In the genomic region with DNA sequence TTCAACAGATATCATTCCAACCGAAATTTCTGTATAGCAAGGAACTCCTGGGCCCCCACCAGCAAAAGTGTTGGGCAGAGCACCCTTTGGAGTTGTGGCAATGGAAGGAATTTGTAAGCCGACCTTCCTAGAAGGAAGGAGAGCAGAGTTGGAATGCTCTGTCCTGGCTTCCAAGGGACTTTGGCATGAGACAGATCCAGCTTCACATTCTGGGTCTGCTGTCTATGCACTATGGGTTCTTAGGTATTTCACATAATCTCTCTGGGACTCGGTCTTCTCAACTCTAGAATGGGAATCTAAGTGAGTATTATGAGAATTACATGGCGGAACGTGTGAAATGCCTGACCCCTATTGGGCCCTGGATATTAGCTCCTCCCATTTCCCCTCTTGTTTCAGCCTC, we compare ENCODE assay signal across 32 cellular contexts.
"Had no signal": no experiment of that assay in that cellular context is flagged by ENCODE, and none has a peak within 500 bp of the region (broad histone marks: within the 10 kb centered on the region; RNA-seq: fewer than 3 reads in every experiment).

No MANE protein-coding gene starts in this region.

- H3K4me3 ChIP-seq: adrenal gland, body of pancreas, breast epithelium, Peyer's patch, SJSA1 had no signal

- H3K27me3 ChIP-seq: body of pancreas, breast epithelium, Peyer's patch had no signal

- H3K9me3 ChIP-seq: adrenal gland, breast epithelium, Peyer's patch, SJSA1, SK-N-SH had no signal

- H3K36me3 Mint-ChIP-seq: activated CD4-positive, alpha-beta memory T cell treated with anti-CD3 and anti-CD28 coated beads for 36 hours; activated naive CD4-positive, alpha-beta T cell treated with anti-CD3 and anti-CD28 coated beads, Interleukin-2, amount 50 U/mL, for 72 hours had no signal

- FAIRE-seq: astrocyte, TTC549 had no signal

- H3K9me3 Mint-ChIP-seq: activated CD4-positive, alpha-beta memory T cell treated with anti-CD3 and anti-CD28 coated beads for 36 hours; activated CD4-positive, alpha-beta T cell treated with anti-CD3 and anti-CD28 coated beads, Interleukin-2, amount 10 ng/mL, durations not matched to agents 7 days and 5 days; activated naive CD4-positive, alpha-beta T cell treated with anti-CD3 and anti-CD28 coated beads for 36 hours; activated naive CD4-positive, alpha-beta T cell treated with anti-CD3 and anti-CD28 coated beads, Interleukin-2, amount 50 U/mL, for 72 hours; activated T-cell treated with anti-CD3 and anti-CD28 coated beads, Interleukin-2, amount 50 U/mL, for 4 hours; activated T-helper 1 cell treated with anti-CD3 and anti-CD28 coated beads, Interleukin-12 subunit alpha, Interleukin-12 subunit beta, Interleukin-2, Interleukin-4 antibody, amounts not matched to agents 30 ng/mL and 10 ng/mL and 1 ng/mL, durations not matched to agents 14 hours and 24 hours and 36 hours; T-helper 1 cell treated with Interleukin-12 subunit alpha and Interleukin-12 subunit beta and Interleukin-4 antibody, amounts not matched to agents 30 μg/mL and 1 μg/mL, for 36 hours; T-helper 2 cell treated with Interferon-gamma antibody and Interleukin-4, amounts not matched to agents 5 μg/mL and 100 μg/mL, for 36 hours had no signal

- H3K27ac Mint-ChIP-seq: activated CD4-positive, alpha-beta memory T cell treated with anti-CD3 and anti-CD28 coated beads for 36 hours; activated CD4-positive, alpha-beta T cell treated with anti-CD3 and anti-CD28 coated beads for 36 hours; activated CD4-positive, alpha-beta T cell treated with anti-CD3 and anti-CD28 coated beads, Interleukin-2, amount 10 ng/mL, durations not matched to agents 7 days and 5 days; activated naive CD4-positive, alpha-beta T cell treated with anti-CD3 and anti-CD28 coated beads for 36 hours; activated naive CD4-positive, alpha-beta T cell treated with anti-CD3 and anti-CD28 coated beads, Interleukin-2, amount 50 U/mL, for 72 hours; activated T-helper 1 cell treated with anti-CD3 and anti-CD28 coated beads, Interleukin-12 subunit alpha, Interleukin-12 subunit beta, Interleukin-2, Interleukin-4 antibody, amounts not matched to agents 30 ng/mL and 10 ng/mL and 1 ng/mL, durations not matched to agents 14 hours and 24 hours and 36 hours; T-helper 1 cell treated with Interleukin-12 subunit alpha and Interleukin-12 subunit beta and Interleukin-4 antibody, amounts not matched to agents 30 μg/mL and 1 μg/mL, for 36 hours; T-helper 2 cell treated with Interferon-gamma antibody and Interleukin-4, amounts not matched to agents 5 μg/mL and 100 μg/mL, for 36 hours had no signal

- DNase-seq: activated CD4-positive, alpha-beta memory T cell treated with anti-CD3 and anti-CD28 coated beads for 36 hours; activated CD4-positive, alpha-beta T cell treated with anti-CD3 and anti-CD28 coated beads for 36 hours; activated CD4-positive, alpha-beta T cell treated with anti-CD3 and anti-CD28 coated beads, Interleukin-2, amount 10 ng/mL, durations not matched to agents 7 days and 5 days; activated CD8-positive, alpha-beta memory T cell treated with anti-CD3 and anti-CD28 coated beads, Interleukin-2, amount 50 U/mL, for 4 hours; activated gamma-delta T cell treated with Interleukin-2 at 50 U/mL for 16 hours; activated naive CD4-positive, alpha-beta T cell treated with anti-CD3 and anti-CD28 coated beads for 36 hours; activated T-cell treated with anti-CD3 and anti-CD28 coated beads for 4 hours; activated T-cell treated with anti-CD3 and anti-CD28 coated beads, Interleukin-2, amount 50 U/mL, for 4 hours; adrenal gland; body of pancreas; Karpas-422; KBM-7; NCI-H1105 treated with DMSO at 0.1 percent for 48 hours; NCI-H1436 treated with DMSO at 0.1 percent for 48 hours; NCI-H1694 treated with DMSO at 0.1 percent for 48 hours; NCI-H2029; NCI-H748 treated with DMSO at 0.1 percent for 48 hours; NK-92 treated with Interleukin-12 subunit alpha and Interleukin-12 subunit beta, amount 100 ng/mL, for 24 hours; PC-3; Peyer's patch; RPMI8226; SHP77 treated with DMSO at 0.1 percent for 48 hours had no signal

- ATAC-seq: activated CD4-positive, alpha-beta T cell treated with anti-CD3 and anti-CD28 coated beads for 36 hours; activated CD4-positive, CD25-positive, alpha-beta regulatory T cell treated with anti-CD3 and anti-CD28 coated beads, Interleukin-2, amount 50 U/mL, for 24 hours; activated naive CD4-positive, alpha-beta T cell treated with anti-CD3 and anti-CD28 coated beads, Interleukin-2, amount 50 U/mL, for 72 hours; activated T-cell treated with anti-CD3 and anti-CD28 coated beads, Interleukin-2, amount 50 U/mL, for 4 hours; body of pancreas; PC-3 had no signal

- H3K4me1 Mint-ChIP-seq: activated CD4-positive, alpha-beta T cell treated with anti-CD3 and anti-CD28 coated beads for 36 hours; activated CD4-positive, alpha-beta T cell treated with anti-CD3 and anti-CD28 coated beads, Interleukin-2, amount 10 ng/mL, durations not matched to agents 7 days and 5 days had no signal

- H3K36me3 ChIP-seq: adrenal gland, breast epithelium, Peyer's patch, SJSA1 had no signal

- H3K4me1 ChIP-seq: adrenal gland, body of pancreas, breast epithelium, Peyer's patch, SJSA1 had no signal

- H3K4me3 Mint-ChIP-seq: activated CD4-positive, alpha-beta memory T cell treated with anti-CD3 and anti-CD28 coated beads for 36 hours; activated CD4-positive, alpha-beta T cell treated with anti-CD3 and anti-CD28 coated beads for 36 hours; activated CD4-positive, alpha-beta T cell treated with anti-CD3 and anti-CD28 coated beads, Interleukin-2, amount 10 ng/mL, durations not matched to agents 7 days and 5 days; activated naive CD4-positive, alpha-beta T cell treated with anti-CD3 and anti-CD28 coated beads for 36 hours; activated T-cell treated with anti-CD3 and anti-CD28 coated beads, Interleukin-2, amount 50 U/mL, for 4 hours; activated T-helper 1 cell treated with anti-CD3 and anti-CD28 coated beads, Interleukin-12 subunit alpha, Interleukin-12 subunit beta, Interleukin-2, Interleukin-4 antibody, amounts not matched to agents 30 ng/mL and 10 ng/mL and 1 ng/mL, durations not matched to agents 14 hours and 24 hours and 36 hours; T-helper 1 cell treated with Interleukin-12 subunit alpha and Interleukin-12 subunit beta and Interleukin-4 antibody, amounts not matched to agents 30 μg/mL and 1 μg/mL, for 36 hours; T-helper 2 cell treated with Interferon-gamma antibody and Interleukin-4, amounts not matched to agents 5 μg/mL and 100 μg/mL, for 36 hours had no signal

- H3K27ac ChIP-seq: adrenal gland, body of pancreas, breast epithelium, Peyer's patch, SJSA1 had no signal
